Comparison of ENCODE assay signal across 8 cellular contexts in genomic region chr3:139173372-139174108, GRCh38.
DNase-seq lines count a peak whose midpoint lies in the region; ATAC-seq and TF ChIP-seq lines count a peak whose summit lies in the region.

No MANE protein-coding gene starts in this region.

- intact Hi-C loops in Calu3 (cut with micrococcal nuclease; ENCODE audit: unreplicated experiment) (no loop called here), PC-3 (cut with micrococcal nuclease) (no loop called here), psoas muscle (cut with DNase I) (no loop called here)

- peaks cover 32% of the 10 kb centered on the region for H3K27me3 Mint-ChIP-seq in Calu3 (ENCODE audit: unreplicated experiment)
- H3K27me3 Mint-ChIP-seq in activated CD8-positive, alpha-beta T cell treated with anti-CD3 and anti-CD28 coated beads, Interleukin-2, amount 10 ng/mL, durations not matched to agents 7 days and 5 days (ENCODE audit: low read depth): peaks cover 19% of the 10 kb centered on the region

- H3K4me1 Mint-ChIP-seq in Calu3 (ENCODE audit: low read depth, unreplicated experiment): no peaks in the 10 kb centered on the region
- H3K4me1 Mint-ChIP-seq in activated CD8-positive, alpha-beta T cell treated with anti-CD3 and anti-CD28 coated beads, Interleukin-2, amount 10 ng/mL, durations not matched to agents 7 days and 5 days (ENCODE audit: low read depth): peaks cover 3% of the 10 kb centered on the region

- no peak overlapping the region for H3K27ac ChIP-seq in PC-3 (ENCODE audit: low read length)
- no peak overlapping the region for H3K27ac ChIP-seq in psoas muscle
- H3K27ac ChIP-seq in foreskin keratinocyte: no peak overlapping the region

- H3K9me3 Mint-ChIP-seq in Calu3 (ENCODE audit: low read depth, unreplicated experiment): peaks cover 7% of the 10 kb centered on the region
- H3K9me3 Mint-ChIP-seq in activated CD8-positive, alpha-beta T cell treated with anti-CD3 and anti-CD28 coated beads, Interleukin-2, amount 10 ng/mL, durations not matched to agents 7 days and 5 days (ENCODE audit: insufficient read depth): no peaks in the 10 kb centered on the region

- TF ChIP-seq CTCF in Calu3 (IDR thresholded peaks at IDR 0.05; ENCODE audit: unreplicated experiment) (no peak), PC-3 (conservative IDR thresholded peaks at IDR 0.05; ENCODE audit: low read depth, low read length) (no peak), psoas muscle (IDR thresholded peaks at IDR 0.05) (no peak), foreskin keratinocyte (conservative IDR thresholded peaks at IDR 0.05) (no peak)

- CTCF ChIA-PET in Calu3 (lab: Charles Lee): interaction anchor here (0.6 kb wide), 1 partner anchor 157 kb away, joined by 3 read pairs; no protein-coding TSS in a partner anchor
- CTCF ChIA-PET in PC-3 (lab: Charles Lee): no interaction called here
- CTCF ChIA-PET in activated CD8-positive, alpha-beta T cell treated with anti-CD3 and anti-CD28 coated beads, Interleukin-2, amount 10 ng/mL, durations not matched to agents 7 days and 5 days (lab: Charles Lee): no interaction called here

- peak overlapping the region; percentile 63 for H3K4me3 ChIP-seq in PC-3 (ENCODE audit: low read length)
- H3K4me3 ChIP-seq in psoas muscle: peak overlapping the region; percentile 36

- peak overlapping the region; percentile 81 for H2AFZ ChIP-seq in PC-3 (ENCODE audit: low read length)

- H3K9me2 ChIP-seq in PC-3 (replicated peaks; ENCODE audit: low read length): no peaks in the 10 kb centered on the region

- H3K9me3 ChIP-seq in PC-3 (ENCODE audit: low read length) (no peaks in the 10 kb centered on the region), psoas muscle (no peaks in the 10 kb centered on the region)

- H3K4me2 ChIP-seq in PC-3 (ENCODE audit: low read length): peak overlapping the region; percentile 81

- no peaks in the 10 kb centered on the region for H3K36me3 Mint-ChIP-seq in Calu3 (ENCODE audit: insufficient read depth, unreplicated experiment)
- H3K36me3 Mint-ChIP-seq in activated CD8-positive, alpha-beta T cell treated with anti-CD3 and anti-CD28 coated beads, Interleukin-2, amount 10 ng/mL, durations not matched to agents 7 days and 5 days (ENCODE audit: low read depth): no peaks in the 10 kb centered on the region

- H3K9ac ChIP-seq in PC-3 (ENCODE audit: low read length): no peak overlapping the region

- H4K20me1 ChIP-seq in PC-3 (ENCODE audit: low read length): no peaks in the 10 kb centered on the region

- DNase-seq in Calu3: peak; percentile 19
- DNase-seq in PC-3: peak; percentile 29
- DNase-seq in fibroblast of peridontal ligament (ENCODE audit: extremely low read depth): peak; percentile 74
- DNase-seq in psoas muscle: no peak
- DNase-seq in activated CD8-positive, alpha-beta T cell treated with anti-CD3 and anti-CD28 coated beads, Interleukin-2, amount 10 ng/mL, durations not matched to agents 7 days and 5 days: no peak
- no peak for DNase-seq in kidney tubule cell (ENCODE audit: low spot score)
- DNase-seq in T1000 (lab: John Stamatoyannopoulos, UW): no peak
- DNase-seq in foreskin keratinocyte: no peak

- H3K4me1 ChIP-seq in PC-3 (ENCODE audit: insufficient read depth, low read length) (peaks cover 6% of the 10 kb centered on the region; the same call in 1 of the 2 replicates), psoas muscle (no peaks in the 10 kb centered on the region), foreskin keratinocyte (no peaks in the 10 kb centered on the region)

- H3K27ac Mint-ChIP-seq in Calu3 (ENCODE audit: unreplicated experiment): no peak overlapping the region
- no peak overlapping the region for H3K27ac Mint-ChIP-seq in activated CD8-positive, alpha-beta T cell treated with anti-CD3 and anti-CD28 coated beads, Interleukin-2, amount 10 ng/mL, durations not matched to agents 7 days and 5 days

- no peaks in the 10 kb centered on the region for H3K79me2 ChIP-seq in PC-3 (ENCODE audit: low read length)

- POLR2A ChIA-PET in PC-3 (lab: Charles Lee; ENCODE audit: unreplicated experiment): no interaction called here
- POLR2A ChIA-PET in activated CD8-positive, alpha-beta T cell treated with anti-CD3 and anti-CD28 coated beads, Interleukin-2, amount 10 ng/mL, durations not matched to agents 7 days and 5 days (lab: Charles Lee): no interaction called here

- no peaks in the 10 kb centered on the region for H3K27me3 ChIP-seq in PC-3 (ENCODE audit: low read length)
- H3K27me3 ChIP-seq in psoas muscle (ENCODE audit: insufficient read depth in 3 of 3, low read length in 2 of 3): no peaks in the 10 kb centered on the region
- peaks cover 6% of the 10 kb centered on the region for H3K27me3 ChIP-seq in foreskin keratinocyte

- no TSS peak for BruUV-seq in Calu3 (replicated peaks; lab: Mats Ljungman, UMichigan)
- no TSS peak for BruUV-seq in PC-3 (replicated peaks; lab: Mats Ljungman, UMichigan)

- 21 to 27% (median 21%) methylated on average over 9 of the region's 9 CpGs for WGBS in psoas muscle, 3 donors

- H3K36me3 ChIP-seq in PC-3 (ENCODE audit: low read depth, low read length) (no peaks in the 10 kb centered on the region), psoas muscle (ENCODE audit: insufficient read depth in 1 of 2, low read depth in 1 of 2) (no peaks in the 10 kb centered on the region)

- peak; percentile 74 for ATAC-seq in PC-3
- no peak for ATAC-seq in psoas muscle
- ATAC-seq in activated CD8-positive, alpha-beta T cell treated with anti-CD3 and anti-CD28 coated beads, Interleukin-2, amount 10 ng/mL, durations not matched to agents 7 days and 5 days: no peak
- ATAC-seq in foreskin keratinocyte: no peak

- no peak overlapping the region for H3K4me3 Mint-ChIP-seq in Calu3 (ENCODE audit: low read depth, unreplicated experiment)
- H3K4me3 Mint-ChIP-seq in activated CD8-positive, alpha-beta T cell treated with anti-CD3 and anti-CD28 coated beads, Interleukin-2, amount 10 ng/mL, durations not matched to agents 7 days and 5 days: no peak overlapping the region

- no peaks in the 10 kb centered on the region for H3F3A ChIP-seq in PC-3 (ENCODE audit: low read length, unreplicated experiment)

Comparison
In these comparisons a context has a peak if more than half of its experiments do, and no peak if none do; other contexts are left out.
1. DNase-seq: peak in Calu3 (single experiment), PC-3 (single experiment) and fibroblast of peridontal ligament (single experiment); none in psoas muscle (0 of 2), activated CD8-positive, alpha-beta T cell treated with anti-CD3 and anti-CD28 coated beads, Interleukin-2, amount 10 ng/mL, durations not matched to agents 7 days and 5 days (single experiment), kidney tubule cell (single experiment), T1000 (single experiment) and foreskin keratinocyte (0 of 2).